12 cellular contexts compared by ENCODE assay signal in the genomic region with DNA sequence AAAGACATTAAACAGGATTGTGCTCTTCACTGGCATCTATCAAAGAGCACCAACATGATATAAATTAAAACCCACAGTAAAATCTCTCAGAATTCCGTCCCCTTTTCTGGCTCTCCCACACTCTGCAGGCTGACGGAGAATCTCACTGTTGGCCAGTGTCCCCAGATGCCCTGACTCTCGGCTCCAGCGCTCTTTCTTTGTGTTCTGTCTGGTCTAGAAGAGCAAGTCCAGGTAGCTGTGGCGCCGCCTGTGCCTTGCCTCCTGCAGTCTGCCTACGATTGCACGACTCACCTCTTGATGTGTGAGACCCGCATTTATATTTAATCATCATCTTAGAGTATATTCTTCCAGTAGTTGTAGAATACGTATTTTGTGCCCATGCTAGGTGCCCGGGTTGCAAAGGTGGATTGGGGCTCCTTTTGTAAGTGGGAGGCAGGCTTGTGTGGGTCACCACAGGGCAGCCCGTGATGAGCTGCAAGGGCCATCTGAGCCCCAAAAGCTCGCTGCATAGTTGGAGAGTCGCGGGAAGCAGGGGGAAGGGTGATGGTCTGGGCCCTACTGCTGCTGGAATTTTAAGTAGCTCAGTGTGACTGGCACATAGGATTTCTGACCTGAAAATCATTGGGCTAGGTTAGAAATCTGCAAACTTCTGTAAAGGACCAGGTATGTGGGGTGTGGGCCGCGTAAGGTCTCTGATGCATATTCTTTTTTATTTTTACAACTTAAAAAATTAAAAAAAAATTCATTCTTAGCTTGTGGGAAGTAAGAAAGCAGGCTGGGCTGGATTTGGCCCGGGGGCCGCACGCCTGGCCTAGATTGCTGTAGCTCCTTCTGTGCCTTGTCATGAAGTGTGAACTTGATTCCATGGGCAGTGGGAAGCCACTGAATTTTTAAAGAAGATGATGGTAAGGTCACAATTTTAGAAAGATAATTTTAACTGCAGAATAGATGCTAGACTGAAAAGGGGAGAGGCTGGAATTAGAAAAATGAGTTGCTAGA. TPM values are rescaled to one million over a fixed set of nuclear protein-coding genes. Genes with fewer than 3 reads are reported as not detected.
A peak's percentile ranks its signal among the peaks of the same experiment; 100 is the strongest.
DNase-seq lines count a peak whose midpoint lies in the region; ATAC-seq and TF ChIP-seq lines count a peak whose summit lies in the region.
"Had no signal": no experiment of that assay in that cellular context is flagged by ENCODE, and none has a peak within 500 bp of the region (broad histone marks: within the 10 kb centered on the region; RNA-seq: fewer than 3 reads in every experiment).

No MANE protein-coding gene starts in this region.

- peaks cover 0 to 6% of the 10 kb centered on the region in 2 donors for H3K36me3 Mint-ChIP-seq in activated naive CD4-positive, alpha-beta T cell treated with anti-CD3 and anti-CD28 coated beads, Interleukin-2, amount 50 U/mL, for 72 hours
- peaks cover 36% of the 10 kb centered on the region for H3K36me3 Mint-ChIP-seq in brain
- peaks cover 7% of the 10 kb centered on the region for H3K36me3 Mint-ChIP-seq in activated naive CD8-positive, alpha-beta T cell treated with anti-CD3 and anti-CD28 coated beads for 36 hours

- H3K27me3 ChIP-seq in testis (no peaks in the 10 kb centered on the region), Karpas-422 (ENCODE audit: low read length) (no peaks in the 10 kb centered on the region)

- TF ChIP-seq CTCF in brain (conservative IDR thresholded peaks at IDR 0.05) = no peak
- no peak for TF ChIP-seq CTCF in testis (IDR thresholded peaks at IDR 0.05)

- peaks cover 68% of the 10 kb centered on the region for H3K4me1 Mint-ChIP-seq in brain
- peaks cover 27% of the 10 kb centered on the region for H3K4me1 Mint-ChIP-seq in activated naive CD8-positive, alpha-beta T cell treated with anti-CD3 and anti-CD28 coated beads for 36 hours

- H3K27ac Mint-ChIP-seq in activated naive CD4-positive, alpha-beta T cell treated with anti-CD3 and anti-CD28 coated beads, Interleukin-2, amount 50 U/mL, for 72 hours = peak overlapping the region; percentile 47 to 65
- H3K27ac Mint-ChIP-seq in brain = peak overlapping the region; percentile 77 to 98 (median 92)
- no peak overlapping the region for H3K27ac Mint-ChIP-seq in activated naive CD8-positive, alpha-beta T cell treated with anti-CD3 and anti-CD28 coated beads for 36 hours

- H3K27me3 Mint-ChIP-seq in brain = peaks cover 3% of the 10 kb centered on the region
- no peaks in the 10 kb centered on the region for H3K27me3 Mint-ChIP-seq in activated naive CD8-positive, alpha-beta T cell treated with anti-CD3 and anti-CD28 coated beads for 36 hours

- H3K27ac ChIP-seq in testis = peak overlapping the region; percentile 63 to 73
- no peak overlapping the region for H3K27ac ChIP-seq in Karpas-422 (ENCODE audit: low read length)

- no peak for TF ChIP-seq POLR2A in testis (IDR thresholded peaks at IDR 0.05)

- intact Hi-C loops in testis (cut with DNase I; ENCODE audit: low total_unique reads) = no loop called here

- no peak overlapping the region for H3K9ac ChIP-seq in Karpas-422 (ENCODE audit: low read length)

- H3K4me1 ChIP-seq in testis = peaks cover 50% of the 10 kb centered on the region
- H3K4me1 ChIP-seq in Karpas-422 (ENCODE audit: low read length) = peaks cover 21% of the 10 kb centered on the region

- no peak overlapping the region for H2AFZ ChIP-seq in Karpas-422 (ENCODE audit: low read length)

- H3K4me3 Mint-ChIP-seq in brain = peak overlapping the region; percentile 36 to 80 (median 58)
- no peak overlapping the region for H3K4me3 Mint-ChIP-seq in activated naive CD8-positive, alpha-beta T cell treated with anti-CD3 and anti-CD28 coated beads for 36 hours
- H3K4me3 Mint-ChIP-seq: neural crest cell had no signal

- H3K4me3 ChIP-seq in testis (no peak overlapping the region), Karpas-422 (ENCODE audit: low read length) (no peak overlapping the region)

- no peak overlapping the region for H3K4me2 ChIP-seq in Karpas-422 (ENCODE audit: low read depth, low read length, poor library complexity, severe bottlenecking)

- H3K9me2 ChIP-seq in Karpas-422 (replicated peaks; ENCODE audit: insufficient read depth, low read length) = no peaks in the 10 kb centered on the region

- peaks cover 78% of the 10 kb centered on the region for H3K79me2 ChIP-seq in Karpas-422 (ENCODE audit: low read length)

- DNase-seq in activated naive CD4-positive, alpha-beta T cell treated with anti-CD3 and anti-CD28 coated beads, Interleukin-2, amount 50 U/mL, for 72 hours (ENCODE audit: low spot score in 2 of 2) = no peak
- DNase-seq in activated naive CD4-positive, alpha-beta T cell treated with Interleukin-2 at 50 U/mL for 16 hours = no peak
- DNase-seq in left kidney (ENCODE audit: low read depth, low spot score) = peak; percentile 55
- peak; percentile 66 for DNase-seq in testis
- DNase-seq in AG08395 (ENCODE audit: low spot score) = no peak
- DNase-seq in Karpas-422 = no peak
- DNase-seq in activated naive CD8-positive, alpha-beta T cell treated with anti-CD3 and anti-CD28 coated beads for 36 hours = no peak
- DNase-seq: kidney; stimulated activated CD4-positive, alpha-beta T cell treated with anti-CD3 and anti-CD28 coated beads, Interleukin-12 subunit alpha, Interleukin-12 subunit beta, amount 100 ng/mL, for 4 hours; T-helper 9 cell had no signal

- ATAC-seq in activated naive CD4-positive, alpha-beta T cell treated with anti-CD3 and anti-CD28 coated beads, Interleukin-2, amount 50 U/mL, for 72 hours = no peak

- H3K9me3 ChIP-seq in testis (no peaks in the 10 kb centered on the region), Karpas-422 (ENCODE audit: low read length) (no peaks in the 10 kb centered on the region)

- H3K9me3 Mint-ChIP-seq in activated naive CD4-positive, alpha-beta T cell treated with anti-CD3 and anti-CD28 coated beads, Interleukin-2, amount 50 U/mL, for 72 hours = no peaks in the 10 kb centered on the region
- no peaks in the 10 kb centered on the region for H3K9me3 Mint-ChIP-seq in brain
- no peaks in the 10 kb centered on the region for H3K9me3 Mint-ChIP-seq in activated naive CD8-positive, alpha-beta T cell treated with anti-CD3 and anti-CD28 coated beads for 36 hours
- H3K9me3 Mint-ChIP-seq: neural crest cell had no signal

- H3K36me3 ChIP-seq in testis (ENCODE audit: low read depth, missing control alignments) = no peaks in the 10 kb centered on the region
- H3K36me3 ChIP-seq in Karpas-422 (ENCODE audit: insufficient read depth, low read length) = peaks cover 3% of the 10 kb centered on the region; the same call in 1 of the 2 replicates

- H4K20me1 ChIP-seq in Karpas-422 (ENCODE audit: insufficient read depth, low read depth, low read length) = peaks cover 10% of the 10 kb centered on the region; the same call in 1 of the 2 replicates

- WGBS in testis, 2 donors = 49 to 67% methylated on average over 20 of the region's 20 CpGs

RNA-seq across cellular contexts. Expression of gene EHMT1, which starts 55.8 kb away (rescaled TPM):
- total RNA-seq in activated naive CD4-positive, alpha-beta T cell treated with anti-CD3 and anti-CD28 coated beads, Interleukin-2, amount 50 U/mL, for 72 hours = 10 to 100 TPM; 80.4 to 85.0 TPM
- 69.6 TPM for polyA plus RNA-seq in brain (ENCODE audit: insufficient read depth, low read depth, low replicate concordance)
- 100 to 1,000 TPM; 193 to 207 TPM for total RNA-seq in testis
- polyA plus RNA-seq in testis (ENCODE audit: insufficient read depth, low read depth, low replicate concordance) = 116 TPM
- total RNA-seq in Karpas-422 (2014; rRNA removed; shearing (Covaris generic); ENCODE audit: low replicate concordance) = 35.9 and 64.6 TPM in 2 replicates
- 10 to 100 TPM; 65.9 to 66.3 TPM for total RNA-seq in activated naive CD8-positive, alpha-beta T cell treated with anti-CD3 and anti-CD28 coated beads for 36 hours

Comparison
In these comparisons a context has a peak if more than half of its experiments do, and no peak if none do; other contexts are left out.
1. DNase-seq: peak in left kidney (single experiment) and testis (single experiment); none in activated naive CD4-positive, alpha-beta T cell treated with anti-CD3 and anti-CD28 coated beads, Interleukin-2, amount 50 U/mL, for 72 hours (0 of 2), activated naive CD4-positive, alpha-beta T cell treated with Interleukin-2 at 50 U/mL for 16 hours (single experiment), AG08395 (single experiment), Karpas-422 (single experiment) and activated naive CD8-positive, alpha-beta T cell treated with anti-CD3 and anti-CD28 coated beads for 36 hours (single experiment).